Comparison of ENCODE assay signal across 10 cellular contexts in genomic region chr1:39646232-39647081, GRCh38. TPM values are rescaled to one million over a fixed set of nuclear protein-coding genes. Genes with fewer than 3 reads are reported as not detected.
DNase-seq lines count a peak whose midpoint lies in the region; ATAC-seq, FAIRE-seq and TF ChIP-seq lines count a peak whose summit lies in the region.
"Had no signal": no experiment of that assay in that cellular context is flagged by ENCODE, and none has a peak within 500 bp of the region (broad histone marks: within the 10 kb centered on the region; RNA-seq: fewer than 3 reads in every experiment).

No MANE protein-coding gene starts in this region.

- intact Hi-C loops in HepG2 (cut with micrococcal nuclease; ENCODE audit: unreplicated experiment), result no loop called here

- TF ChIP-seq RAD21 in HepG2 (CRISPR knock-in tag; IDR thresholded peaks at IDR 0.05), result no peak

- no peak overlapping the region for H3K27ac ChIP-seq in HepG2 (ENCODE audit: extremely low read length, insufficient read depth, low read length)

- H3K4me1 ChIP-seq in HepG2 (ENCODE audit: insufficient read depth, low read length), result no peaks in the 10 kb centered on the region

- H3K4me2 ChIP-seq in HepG2 (ENCODE audit: low read depth, low read length), result no peak overlapping the region

- peaks cover 17% of the 10 kb centered on the region for H3K4me1 Mint-ChIP-seq in type B pancreatic cell (ENCODE audit: unreplicated experiment)

- no peak for FAIRE-seq in HepG2 (lab: Jason Lieb, UNC)
- FAIRE-seq: TTC549 had no signal

- TF ChIP-seq POLR2A in HepG2 (IDR thresholded peaks at IDR 0.05; ENCODE audit: insufficient read depth in 1 of 2, low read depth in 2 of 2, low read length in 2 of 2), result no peak

- CTCF ChIA-PET in HepG2 (lab: Yijun Ruan, JAX; ENCODE audit: low intra/inter-chr PET ratio, low total read pairs), result no interaction called here

- no peaks in the 10 kb centered on the region for H4K20me1 ChIP-seq in HepG2 (ENCODE audit: insufficient read depth, low read length)

- peaks cover 26% of the 10 kb centered on the region for H3K27me3 Mint-ChIP-seq in type B pancreatic cell

- H3K9ac ChIP-seq in HepG2 (ENCODE audit: insufficient read depth, low read depth, low read length), result no peak overlapping the region

- POLR2A ChIA-PET in HepG2 (lab: Yijun Ruan, JAX), result no interaction called here

- no peaks in the 10 kb centered on the region for H3K36me3 ChIP-seq in HepG2 (replicated peaks in 1 of 2; ENCODE audit: control insufficient read depth in 1 of 2, insufficient read depth in 2 of 2, low read length in 2 of 2)

- H3K9me3 Mint-ChIP-seq in type B pancreatic cell, result no peaks in the 10 kb centered on the region

- WGBS in HepG2 (ENCODE audit: low lambda C conversion rate), result 11% methylated on average over 9 of the region's 12 CpGs

- TF ChIP-seq EP300 in HepG2 (IDR thresholded peaks at IDR 0.05; ENCODE audit: low read depth in 2 of 2, low read length in 2 of 2) (no peak), HepG2 (CRISPR knock-in tag; IDR thresholded peaks at IDR 0.05; ENCODE audit: borderline replicate concordance) (no peak)

- H3K79me2 ChIP-seq in HepG2 (ENCODE audit: insufficient read depth, low read length), result no peaks in the 10 kb centered on the region

- in situ Hi-C loops in HepG2 (cut with HindIII; ENCODE audit: extremely low pct_ligation_motif_present, low pct_unique_long_range_greater_than_20kb), result no loop called here

- peak; percentile 100 for DNase-seq in LHCN-M2 (ENCODE audit: low read depth)
- peak; percentile 81 for DNase-seq in choroid plexus epithelial cell (ENCODE audit: low read depth)
- no peak for DNase-seq in HepG2 (ENCODE audit: low spot score)
- DNase-seq in type B pancreatic cell (ENCODE audit: extremely low spot score, unreplicated experiment), result peak; percentile 77
- no peak for DNase-seq in NK-92 (lab: John Stamatoyannopoulos, UW; ENCODE audit: unreplicated experiment)
- DNase-seq in GF-D8 (lab: John Stamatoyannopoulos, UW), result no peak
- no peak for DNase-seq in NOMO-1 treated with DMSO at 0.1 percent for 48 hours (lab: John Stamatoyannopoulos, UW; ENCODE audit: unreplicated experiment)

- H2AFZ ChIP-seq in HepG2 (ENCODE audit: low read length), result no peak overlapping the region

- H3K27me3 ChIP-seq in HepG2 (ENCODE audit: control insufficient read depth in 1 of 2, insufficient read depth in 2 of 2, low read length in 2 of 2), result peaks cover 3 to 24% of the 10 kb centered on the region in 2 experiments; a peak in 4 of 5 replicates

- BruUV-seq in HepG2 (replicated peaks; lab: Mats Ljungman, UMichigan), result no TSS peak

- H3K4me3 ChIP-seq in choroid plexus epithelial cell (ENCODE audit: low read depth, low read length), result no peak overlapping the region
- no peak overlapping the region for H3K4me3 ChIP-seq in HepG2 (replicated peaks in 1 of 3; ENCODE audit: insufficient read depth in 1 of 3, low read depth in 2 of 3, low read length in 3 of 3)

- H3K9me3 ChIP-seq in HepG2 (ENCODE audit: low read length), result no peaks in the 10 kb centered on the region

- H3K4me3 Mint-ChIP-seq in type B pancreatic cell, result peak overlapping the region; percentile 51
- H3K4me3 Mint-ChIP-seq: dendritic cell treated with granulocyte-macrophage colony-stimulating factor and Interleukin-4, amounts not matched to agents 40 ng/mL and 50 ng/mL, for 4 days had no signal

- TF ChIP-seq CTCF in choroid plexus epithelial cell (conservative IDR thresholded peaks at IDR 0.05; ENCODE audit: low read depth, low read length) (no peak), HepG2 (CRISPR knock-in tag; IDR thresholded peaks at IDR 0.05) (no peak), type B pancreatic cell (conservative IDR thresholded peaks at IDR 0.05) (no peak)

- H3K36me3 Mint-ChIP-seq in type B pancreatic cell, result no peaks in the 10 kb centered on the region

- H3K27ac Mint-ChIP-seq in type B pancreatic cell, result peak overlapping the region; percentile 63
- H3K27ac Mint-ChIP-seq: dendritic cell treated with granulocyte-macrophage colony-stimulating factor and Interleukin-4, amounts not matched to agents 40 ng/mL and 50 ng/mL, for 4 days had no signal

- ATAC-seq in HepG2, result peak; percentile 78
- no peak for ATAC-seq in HG03108 (IDR thresholded peaks at IDR 0.05; ENCODE audit: unreplicated experiment)

RNA-seq across cellular contexts. Expression of gene HEYL, which starts 7.0 kb away (rescaled TPM):
- 41.6 and 52.6 TPM in 2 replicates for total RNA-seq in LHCN-M2 (2014; rRNA removed)
- polyA plus RNA-seq in LHCN-M2 (2012), result 66.9 TPM
- total RNA-seq in HepG2 (2016; rRNA removed; fragmentation: Illumina TruSeq; extraction: Trizol), result 0.04 TPM in 1 of 2 replicates, not detected in the other
- not detected in 2 replicates for total RNA-seq in HepG2 (2016; cell fraction: cytosol; rRNA removed; fragmentation: Illumina TruSeq; extraction: Trizol; ENCODE audit: low read depth)
- total RNA-seq in HepG2 (2016; cell fraction: insoluble cytoplasmic fraction; rRNA removed; fragmentation: Illumina TruSeq; extraction: Trizol), result 0.04 TPM in 1 of 2 replicates, not detected in the other
- total RNA-seq in HepG2 (2016; cell fraction: membrane; rRNA removed; fragmentation: Illumina TruSeq; extraction: Trizol), result 0.03 TPM in 1 of 2 replicates, not detected in the other
- 0.09 TPM in 1 of 2 replicates, not detected in the other for total RNA-seq in HepG2 (2016; cell fraction: nucleus; rRNA removed; fragmentation: Illumina TruSeq; extraction: Trizol)
- 0.03 TPM in 1 of 2 replicates, not detected in the other for polyA plus RNA-seq in HepG2 (2011; rRNA removed)
- 0.03 and 0.05 TPM in 2 replicates for polyA plus RNA-seq in HepG2 (2011; cell fraction: cytosol; rRNA removed)
- polyA plus RNA-seq in HepG2 (2011; cell fraction: nucleus; rRNA removed), result 0.03 and 0.07 TPM in 2 replicates
- polyA plus RNA-seq in HepG2 (2012), result not detected in 2 replicates
- not detected in 2 replicates for polyA plus RNA-seq in HepG2 (2016; cell fraction: cytosol; fragmentation: Illumina TruSeq; extraction: Trizol; ENCODE audit: low read depth)
- 0.07 and 0.10 TPM in 2 replicates for polyA plus RNA-seq in HepG2 (2016; cell fraction: insoluble cytoplasmic fraction; fragmentation: Illumina TruSeq; extraction: Trizol; ENCODE audit: low read depth)
- not detected in 2 replicates for polyA plus RNA-seq in HepG2 (2016; cell fraction: membrane; fragmentation: Illumina TruSeq; extraction: Trizol; ENCODE audit: low read depth)
- not detected in 2 replicates for polyA plus RNA-seq in HepG2 (2016; cell fraction: nucleus; fragmentation: Illumina TruSeq; extraction: Trizol; ENCODE audit: insufficient read depth, low read depth)
- polyA minus RNA-seq in HepG2 (2011; rRNA and poly(A)+ RNA removed; ENCODE audit: low replicate concordance), result 0.12 TPM in 1 of 2 replicates, not detected in the other
- polyA minus RNA-seq in HepG2 (2011; cell fraction: cytosol; rRNA and poly(A)+ RNA removed), result not detected in 2 replicates
- not detected in 2 replicates for polyA minus RNA-seq in HepG2 (2011; cell fraction: nucleus; rRNA and poly(A)+ RNA removed)
- total RNA-seq in type B pancreatic cell (ENCODE audit: low replicate concordance), result 0.83 and 4.3 TPM in 2 replicates

RNA-seq across cellular contexts. Expression of gene NT5C1A, which starts 25.4 kb away (rescaled TPM):
- total RNA-seq in LHCN-M2 (2014; rRNA removed) (not detected in 2 replicates), HepG2 (2016; rRNA removed; fragmentation: Illumina TruSeq; extraction: Trizol) (not detected in 2 replicates), type B pancreatic cell (ENCODE audit: low replicate concordance) (0.43 TPM in 1 of 2 replicates, not detected in the other)
- not detected for polyA plus RNA-seq in LHCN-M2 (2012)
- total RNA-seq in HepG2 (2016; cell fraction: cytosol; rRNA removed; fragmentation: Illumina TruSeq; extraction: Trizol; ENCODE audit: low read depth), result not detected in 2 replicates
- total RNA-seq in HepG2 (2016; cell fraction: insoluble cytoplasmic fraction; rRNA removed; fragmentation: Illumina TruSeq; extraction: Trizol), result not detected in 2 replicates
- not detected in 2 replicates for total RNA-seq in HepG2 (2016; cell fraction: membrane; rRNA removed; fragmentation: Illumina TruSeq; extraction: Trizol)
- not detected in 2 replicates for total RNA-seq in HepG2 (2016; cell fraction: nucleus; rRNA removed; fragmentation: Illumina TruSeq; extraction: Trizol)
- polyA plus RNA-seq in HepG2 (2011; rRNA removed), result not detected in 2 replicates
- polyA plus RNA-seq in HepG2 (2011; cell fraction: cytosol; rRNA removed), result not detected in 2 replicates
- polyA plus RNA-seq in HepG2 (2011; cell fraction: nucleus; rRNA removed), result not detected in 2 replicates
- polyA plus RNA-seq in HepG2 (2012), result not detected in 2 replicates
- not detected in 2 replicates for polyA plus RNA-seq in HepG2 (2016; cell fraction: cytosol; fragmentation: Illumina TruSeq; extraction: Trizol; ENCODE audit: low read depth)
- polyA plus RNA-seq in HepG2 (2016; cell fraction: insoluble cytoplasmic fraction; fragmentation: Illumina TruSeq; extraction: Trizol; ENCODE audit: low read depth), result not detected in 2 replicates
- not detected in 2 replicates for polyA plus RNA-seq in HepG2 (2016; cell fraction: membrane; fragmentation: Illumina TruSeq; extraction: Trizol; ENCODE audit: low read depth)
- not detected in 2 replicates for polyA plus RNA-seq in HepG2 (2016; cell fraction: nucleus; fragmentation: Illumina TruSeq; extraction: Trizol; ENCODE audit: insufficient read depth, low read depth)
- not detected in 2 replicates for polyA minus RNA-seq in HepG2 (2011; rRNA and poly(A)+ RNA removed; ENCODE audit: low replicate concordance)
- polyA minus RNA-seq in HepG2 (2011; cell fraction: cytosol; rRNA and poly(A)+ RNA removed), result not detected in 2 replicates
- not detected in 2 replicates for polyA minus RNA-seq in HepG2 (2011; cell fraction: nucleus; rRNA and poly(A)+ RNA removed)

RNA-seq across cellular contexts. Expression of gene HPCAL4, which starts 44.8 kb away (rescaled TPM):
- total RNA-seq in LHCN-M2 (2014; rRNA removed) (1.6 and 3.1 TPM in 2 replicates), HepG2 (2016; rRNA removed; fragmentation: Illumina TruSeq; extraction: Trizol) (not detected in 2 replicates), type B pancreatic cell (ENCODE audit: low replicate concordance) (0.21 and 0.53 TPM in 2 replicates)
- polyA plus RNA-seq in LHCN-M2 (2012), result 0.05 TPM
- total RNA-seq in HepG2 (2016; cell fraction: cytosol; rRNA removed; fragmentation: Illumina TruSeq; extraction: Trizol; ENCODE audit: low read depth), result not detected in 2 replicates
- total RNA-seq in HepG2 (2016; cell fraction: insoluble cytoplasmic fraction; rRNA removed; fragmentation: Illumina TruSeq; extraction: Trizol), result not detected in 2 replicates
- total RNA-seq in HepG2 (2016; cell fraction: membrane; rRNA removed; fragmentation: Illumina TruSeq; extraction: Trizol), result not detected in 2 replicates
- total RNA-seq in HepG2 (2016; cell fraction: nucleus; rRNA removed; fragmentation: Illumina TruSeq; extraction: Trizol), result not detected in 2 replicates
- not detected in 2 replicates for polyA plus RNA-seq in HepG2 (2011; rRNA removed)
- not detected in 2 replicates for polyA plus RNA-seq in HepG2 (2011; cell fraction: cytosol; rRNA removed)
- not detected in 2 replicates for polyA plus RNA-seq in HepG2 (2011; cell fraction: nucleus; rRNA removed)
- not detected in 2 replicates for polyA plus RNA-seq in HepG2 (2012)
- not detected in 2 replicates for polyA plus RNA-seq in HepG2 (2016; cell fraction: cytosol; fragmentation: Illumina TruSeq; extraction: Trizol; ENCODE audit: low read depth)
- not detected in 2 replicates for polyA plus RNA-seq in HepG2 (2016; cell fraction: insoluble cytoplasmic fraction; fragmentation: Illumina TruSeq; extraction: Trizol; ENCODE audit: low read depth)
- polyA plus RNA-seq in HepG2 (2016; cell fraction: membrane; fragmentation: Illumina TruSeq; extraction: Trizol; ENCODE audit: low read depth), result not detected in 2 replicates
- not detected in 2 replicates for polyA plus RNA-seq in HepG2 (2016; cell fraction: nucleus; fragmentation: Illumina TruSeq; extraction: Trizol; ENCODE audit: insufficient read depth, low read depth)
- polyA minus RNA-seq in HepG2 (2011; rRNA and poly(A)+ RNA removed; ENCODE audit: low replicate concordance), result 0.23 TPM in 1 of 2 replicates, not detected in the other
- polyA minus RNA-seq in HepG2 (2011; cell fraction: cytosol; rRNA and poly(A)+ RNA removed), result not detected in 2 replicates
- not detected in 2 replicates for polyA minus RNA-seq in HepG2 (2011; cell fraction: nucleus; rRNA and poly(A)+ RNA removed)

Comparison
In these comparisons a context has a peak if more than half of its experiments do, and no peak if none do; other contexts are left out.
1. DNase-seq: peak in LHCN-M2 (single experiment), choroid plexus epithelial cell (single experiment) and type B pancreatic cell (single experiment); none in HepG2 (single experiment), NK-92 (single experiment), GF-D8 (single experiment) and NOMO-1 treated with DMSO at 0.1 percent for 48 hours (single experiment).